ENCODE assay signal across 13 cellular contexts in the genomic region with DNA sequence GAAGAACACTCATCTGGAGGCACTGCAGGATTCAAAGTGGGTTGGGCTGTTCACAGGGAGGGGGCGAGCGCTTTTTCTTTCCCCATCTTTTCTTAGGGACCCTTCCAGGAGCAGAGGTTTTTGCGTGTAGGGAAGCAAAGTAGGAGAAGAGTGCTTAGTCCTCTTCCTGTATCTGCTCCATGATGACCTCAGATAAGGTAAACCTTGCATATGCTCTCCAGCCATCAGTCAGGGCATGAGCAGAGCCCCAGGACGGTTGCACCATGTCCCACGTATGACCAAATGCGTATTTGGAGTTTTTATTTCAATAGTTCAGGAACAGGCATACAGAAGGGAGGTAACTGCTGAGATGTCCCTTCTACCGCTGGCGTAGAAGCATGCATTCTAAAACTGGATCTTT.
DNase-seq lines count a peak whose midpoint lies in the region; ATAC-seq and TF ChIP-seq lines count a peak whose summit lies in the region.
"Had no signal": no experiment of that assay in that cellular context is flagged by ENCODE, and none has a peak within 500 bp of the region (broad histone marks: within the 10 kb centered on the region; RNA-seq: fewer than 3 reads in every experiment).

No MANE protein-coding gene starts in this region.

- 28 to 34% (median 34%) methylated on average over 8 of the region's 8 CpGs for WGBS in psoas muscle, 3 donors

- ATAC-seq in Panc1 (peak; percentile 65), psoas muscle (peak in 3 of 4 donors; percentile 3 to 15 (median 7))
- ATAC-seq: stimulated activated memory B cell treated with anti-CD40 and anti-IgM and Interleukin-4, amounts not matched to agents 10 μg/mL and 1 μg/mL and 100 μg/mL, for 72 hours had no signal

- POLR2A ChIA-PET in Panc1 (lab: Charles Lee): no interaction called here

- peaks cover 24% of the 10 kb centered on the region for H3K4me1 ChIP-seq in ACC112 (ENCODE audit: control insufficient read depth, insufficient read depth, low read length, unreplicated experiment)
- peaks cover 24% of the 10 kb centered on the region for H3K4me1 ChIP-seq in Panc1 (ENCODE audit: control insufficient read depth, insufficient read depth, low read length)
- H3K4me1 ChIP-seq in psoas muscle: peaks cover 22% of the 10 kb centered on the region

- TF ChIP-seq CTCF in Panc1 (IDR thresholded peaks at IDR 0.05): no peak
- TF ChIP-seq CTCF in fibroblast of villous mesenchyme (IDR thresholded peaks at IDR 0.05; ENCODE audit: insufficient read depth, low read depth, low read length): no peak
- no peak for TF ChIP-seq CTCF in psoas muscle (IDR thresholded peaks at IDR 0.05)

- no peak overlapping the region for H3K4me3 Mint-ChIP-seq in activated naive CD8-positive, alpha-beta T cell treated with anti-CD3 and anti-CD28 coated beads for 36 hours
- H3K4me3 Mint-ChIP-seq: stimulated activated memory B cell treated with anti-CD40 and anti-IgM and Interleukin-4, amounts not matched to agents 10 μg/mL and 1 μg/mL and 100 μg/mL, for 72 hours had no signal

- H3K27me3 ChIP-seq in ACC112 (ENCODE audit: insufficient read depth, low read length): no peaks in the 10 kb centered on the region
- H3K27me3 ChIP-seq in Panc1 (ENCODE audit: control insufficient read depth, insufficient read depth, low read length): no peaks in the 10 kb centered on the region
- no peaks in the 10 kb centered on the region for H3K27me3 ChIP-seq in psoas muscle (ENCODE audit: insufficient read depth in 3 of 3, low read length in 2 of 3)
- H3K27me3 ChIP-seq: brain microvascular endothelial cell had no signal

- H3K27ac ChIP-seq in ACC112 (ENCODE audit: low read depth, low read length): no peak overlapping the region
- peak overlapping the region; percentile 65 for H3K27ac ChIP-seq in Panc1 (ENCODE audit: low read length)
- no peak overlapping the region for H3K27ac ChIP-seq in psoas muscle
- H3K27ac ChIP-seq: brain microvascular endothelial cell had no signal

- intact Hi-C loops in Panc1 (cut with micrococcal nuclease; ENCODE audit: unreplicated experiment): no loop called here
- intact Hi-C loops in psoas muscle (cut with DNase I): no loop called here

- H3K9me3 ChIP-seq in Panc1 (ENCODE audit: control insufficient read depth, insufficient read depth, low read depth, low read length) (no peaks in the 10 kb centered on the region), psoas muscle (no peaks in the 10 kb centered on the region)

- H3K36me3 ChIP-seq in ACC112 (ENCODE audit: insufficient read depth, low read length): no peaks in the 10 kb centered on the region
- no peaks in the 10 kb centered on the region for H3K36me3 ChIP-seq in Panc1 (ENCODE audit: control insufficient read depth, insufficient read depth, low read length)
- no peaks in the 10 kb centered on the region for H3K36me3 ChIP-seq in psoas muscle (ENCODE audit: insufficient read depth in 1 of 2, low read depth in 1 of 2)
- H3K36me3 ChIP-seq: brain microvascular endothelial cell had no signal

- H3K36me3 Mint-ChIP-seq in activated naive CD8-positive, alpha-beta T cell treated with anti-CD3 and anti-CD28 coated beads for 36 hours: no peaks in the 10 kb centered on the region
- H3K36me3 Mint-ChIP-seq: stimulated activated memory B cell treated with anti-CD40 and anti-IgM and Interleukin-4, amounts not matched to agents 10 μg/mL and 1 μg/mL and 100 μg/mL, for 72 hours had no signal

- peaks cover 46% of the 10 kb centered on the region for H3K27me3 Mint-ChIP-seq in activated naive CD8-positive, alpha-beta T cell treated with anti-CD3 and anti-CD28 coated beads for 36 hours

- H3K9me3 Mint-ChIP-seq in activated naive CD8-positive, alpha-beta T cell treated with anti-CD3 and anti-CD28 coated beads for 36 hours: no peaks in the 10 kb centered on the region
- H3K9me3 Mint-ChIP-seq: stimulated activated memory B cell treated with anti-CD40 and anti-IgM and Interleukin-4, amounts not matched to agents 10 μg/mL and 1 μg/mL and 100 μg/mL, for 72 hours had no signal

- CTCF ChIA-PET in Panc1 (lab: Charles Lee): interaction anchor here (0.6 to 3.5 kb wide), 3 partner anchors 13 to 616 kb away, joined by 3 to 15 read pairs (median 3); no protein-coding TSS in a partner anchor

- H3K4me3 ChIP-seq in ACC112 (ENCODE audit: low read depth, low read length): peak overlapping the region; percentile 48
- no peak overlapping the region; a peak in 1 of 4 replicates for H3K4me3 ChIP-seq in Panc1 (ENCODE audit: low read depth in 2 of 2, low read length in 2 of 2)
- peak overlapping the region; percentile 33 for H3K4me3 ChIP-seq in fibroblast of villous mesenchyme (ENCODE audit: low read depth, low read length)
- peak overlapping the region; percentile 1 for H3K4me3 ChIP-seq in psoas muscle

- H2AFZ ChIP-seq in ACC112 (ENCODE audit: low read length, unreplicated experiment): no peak overlapping the region

- no peaks in the 10 kb centered on the region for H3K4me1 Mint-ChIP-seq in activated naive CD8-positive, alpha-beta T cell treated with anti-CD3 and anti-CD28 coated beads for 36 hours
- H3K4me1 Mint-ChIP-seq: stimulated activated memory B cell treated with anti-CD40 and anti-IgM and Interleukin-4, amounts not matched to agents 10 μg/mL and 1 μg/mL and 100 μg/mL, for 72 hours had no signal

- BruUV-seq in Panc1 (replicated peaks; lab: Mats Ljungman, UMichigan): no TSS peak

- no peak overlapping the region for H3K27ac Mint-ChIP-seq in activated naive CD8-positive, alpha-beta T cell treated with anti-CD3 and anti-CD28 coated beads for 36 hours
- H3K27ac Mint-ChIP-seq: stimulated activated memory B cell treated with anti-CD40 and anti-IgM and Interleukin-4, amounts not matched to agents 10 μg/mL and 1 μg/mL and 100 μg/mL, for 72 hours had no signal

- H3K79me2 ChIP-seq in ACC112 (ENCODE audit: control insufficient read depth, insufficient read depth, low read length, unreplicated experiment): no peaks in the 10 kb centered on the region

- in situ Hi-C loops in Panc1 (cut with HindIII; ENCODE audit: low pct_unique_long_range_greater_than_20kb, low sequenced_read_pairs): no loop called here

- no peak for DNase-seq in Panc1 (ENCODE audit: low read depth, low spot score)
- peak; percentile 69 for DNase-seq in fibroblast of villous mesenchyme (ENCODE audit: low read depth)
- no peak for DNase-seq in psoas muscle
- no peak for DNase-seq in stimulated activated CD4-positive, alpha-beta T cell treated with anti-CD3 and anti-CD28 coated beads, Interleukin-4, amount 100 ng/mL, for 4 hours
- no peak for DNase-seq in DMS153 treated with DMSO at 0.1 percent for 48 hours (lab: John Stamatoyannopoulos, UW; ENCODE audit: unreplicated experiment)
- no peak for DNase-seq in activated naive CD8-positive, alpha-beta T cell treated with anti-CD3 and anti-CD28 coated beads for 36 hours
- DNase-seq in NCI-H128 (lab: John Stamatoyannopoulos, UW; ENCODE audit: unreplicated experiment): no peak
- DNase-seq: activated gamma-delta T cell; effector memory CD4-positive, alpha-beta T cell; NCI-H2171 had no signal

Comparison
In these comparisons a context has a peak if more than half of its experiments do, and no peak if none do; other contexts are left out.
1. H3K4me3 ChIP-seq: peak in ACC112 (single experiment), fibroblast of villous mesenchyme (single experiment) and psoas muscle (single experiment); none in Panc1 (0 of 2).